ENCODE assay signal across 1 cellular context in genomic region chr1:171740987-171741871, GRCh38.
TF ChIP-seq lines count a peak whose summit lies in the region.

No MANE protein-coding gene starts in this region.

TF ChIP-seq in GM12878, 131 proteins besides CTCF, POLR2A, EP300 and RAD21 (continued from another document):
- TF ChIP-seq NKRF (conservative IDR thresholded peaks at IDR 0.05) (peak; percentile 84), EZH2 (IDR thresholded peaks at IDR 0.05; ENCODE audit: borderline replicate concordance, control insufficient read depth, low read depth, low read length) (no peak), HSF1 (IDR thresholded peaks at IDR 0.05; ENCODE audit: low read depth, low read length) (no peak), IRF5 (IDR thresholded peaks at IDR 0.05; ENCODE audit: borderline replicate concordance) (no peak), MTA3 (IDR thresholded peaks at IDR 0.05; ENCODE audit: borderline replicate concordance, low read length) (peak; percentile 25; the same call in 1 of the 2 replicates), RCOR1 (conservative IDR thresholded peaks at IDR 0.05; ENCODE audit: low read depth, low read length) (no peak), MLLT1 (IDR thresholded peaks at IDR 0.05) (no peak), ATF2 (IDR thresholded peaks at IDR 0.05; ENCODE audit: low read length) (no peak), PRDM15 (CRISPR knock-in tag; IDR thresholded peaks at IDR 0.05) (no peak), NR2F1 (conservative IDR thresholded peaks at IDR 0.05) (no peak), POLR2AphosphoS5 (IDR thresholded peaks at IDR 0.05; ENCODE audit: low read length) (no peak), MAX (IDR thresholded peaks at IDR 0.05; ENCODE audit: low read depth, low read length) (no peak)
TF ChIP-seq in GM12878: peak in this region for 15.
